In the genomic region with DNA sequence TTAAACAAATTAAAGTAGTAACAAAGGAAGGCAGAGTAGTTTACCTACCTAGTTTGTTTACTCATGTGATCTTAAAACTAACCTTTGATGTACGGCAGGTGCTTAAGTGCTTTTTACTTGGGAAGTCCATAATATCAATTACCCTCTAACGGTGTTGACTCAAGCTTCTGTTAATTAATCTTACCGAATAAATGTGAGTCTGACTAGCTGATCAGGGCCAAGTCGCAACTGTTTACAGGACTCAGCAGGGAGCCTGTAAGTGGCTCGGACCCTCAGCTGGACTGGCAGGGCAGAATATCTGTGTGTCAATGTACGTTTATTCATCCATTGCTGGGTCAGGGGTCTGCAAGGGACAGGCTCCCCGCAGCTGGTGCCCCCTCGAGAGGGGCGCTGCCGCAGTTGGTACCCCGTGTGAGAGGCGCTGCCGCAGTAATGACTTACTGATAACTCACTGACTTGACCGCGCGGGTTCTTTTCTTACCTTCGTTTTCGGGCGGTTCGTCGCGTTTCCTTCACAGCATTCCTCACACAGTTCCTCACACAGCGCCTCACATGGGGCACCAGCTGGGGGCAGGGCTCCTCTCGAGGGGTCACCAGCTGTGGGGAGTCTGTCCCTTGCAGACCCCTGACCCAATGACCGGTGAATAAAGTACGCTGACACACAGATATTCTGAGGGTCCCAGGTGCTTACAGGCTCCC, we compare ENCODE assay signal across 8 cellular contexts. TPM values are rescaled to one million over a fixed set of nuclear protein-coding genes. Genes with fewer than 3 reads are reported as not detected.
DNase-seq lines count a peak whose midpoint lies in the region; ATAC-seq, FAIRE-seq and TF ChIP-seq lines count a peak whose summit lies in the region.

No MANE protein-coding gene starts in this region.

- H3K4me1 ChIP-seq in neuron (ENCODE audit: insufficient read depth, low read length): peaks cover 6% of the 10 kb centered on the region

- H3K27me3 Mint-ChIP-seq in activated CD8-positive, alpha-beta T cell treated with anti-CD3 and anti-CD28 coated beads, Interleukin-2, amount 10 ng/mL, durations not matched to agents 7 days and 5 days (ENCODE audit: low read depth): peaks cover 47% of the 10 kb centered on the region

- no peaks in the 10 kb centered on the region for H3K9me3 ChIP-seq in neuron (ENCODE audit: low read length)

- no peak overlapping the region for H2AFZ ChIP-seq in neuron (ENCODE audit: low read depth, low read length)

- DNase-seq in AG09309 (ENCODE audit: low read depth) (no peak), NCI-H1092 treated with DMSO at 0.1 percent for 48 hours (lab: John Stamatoyannopoulos, UW) (peak; percentile 69), fibroblast of pulmonary artery (ENCODE audit: low read depth) (peak; percentile 13), GM12892 (ENCODE audit: insufficient read length) (no peak), GM20000 (ENCODE audit: low spot score) (no peak)
- peak; percentile 43 for DNase-seq in activated CD8-positive, alpha-beta T cell treated with anti-CD3 and anti-CD28 coated beads, Interleukin-2, amount 10 ng/mL, durations not matched to agents 7 days and 5 days

- H3K27ac Mint-ChIP-seq in activated CD8-positive, alpha-beta T cell treated with anti-CD3 and anti-CD28 coated beads, Interleukin-2, amount 10 ng/mL, durations not matched to agents 7 days and 5 days: no peak overlapping the region

- TF ChIP-seq CTCF in AG09309 (IDR thresholded peaks at IDR 0.05; ENCODE audit: control insufficient read depth, insufficient read depth, low read depth, low read length, missing control alignments) (no peak), fibroblast of pulmonary artery (IDR thresholded peaks at IDR 0.05; ENCODE audit: low read length, missing control alignments) (no peak), GM20000 (IDR thresholded peaks at IDR 0.05; ENCODE audit: extremely low read depth, missing control alignments) (no peak)

- H3K4me3 ChIP-seq in AG09309 (ENCODE audit: control insufficient read depth, low read depth, low read length): peak overlapping the region; percentile 49
- H3K4me3 ChIP-seq in fibroblast of pulmonary artery (replicated peaks; ENCODE audit: low read depth, low read length): peak overlapping the region; percentile 69
- peak overlapping the region; percentile 5 for H3K4me3 ChIP-seq in neuron (ENCODE audit: low read length)

- peaks cover 18% of the 10 kb centered on the region for H3K4me1 Mint-ChIP-seq in activated CD8-positive, alpha-beta T cell treated with anti-CD3 and anti-CD28 coated beads, Interleukin-2, amount 10 ng/mL, durations not matched to agents 7 days and 5 days (ENCODE audit: low read depth)

- H3K36me3 Mint-ChIP-seq in activated CD8-positive, alpha-beta T cell treated with anti-CD3 and anti-CD28 coated beads, Interleukin-2, amount 10 ng/mL, durations not matched to agents 7 days and 5 days (ENCODE audit: low read depth): no peaks in the 10 kb centered on the region

- H3K9me3 Mint-ChIP-seq in activated CD8-positive, alpha-beta T cell treated with anti-CD3 and anti-CD28 coated beads, Interleukin-2, amount 10 ng/mL, durations not matched to agents 7 days and 5 days (ENCODE audit: insufficient read depth): no peaks in the 10 kb centered on the region

- TF ChIP-seq POLR2A in GM12892 (IDR thresholded peaks at IDR 0.05; ENCODE audit: low read depth, low read length): no peak

- no peak for FAIRE-seq in GM12892 (lab: Jason Lieb, UNC)

- peak; percentile 65 for ATAC-seq in GM19438 (IDR thresholded peaks at IDR 0.05; ENCODE audit: low read depth, unreplicated experiment)
- peak; percentile 57 for ATAC-seq in activated CD8-positive, alpha-beta T cell treated with anti-CD3 and anti-CD28 coated beads, Interleukin-2, amount 10 ng/mL, durations not matched to agents 7 days and 5 days

- H3K27me3 ChIP-seq in neuron (ENCODE audit: insufficient read depth, low read length): peaks cover 16% of the 10 kb centered on the region

- peak overlapping the region; percentile 78 for H3K4me3 Mint-ChIP-seq in activated CD8-positive, alpha-beta T cell treated with anti-CD3 and anti-CD28 coated beads, Interleukin-2, amount 10 ng/mL, durations not matched to agents 7 days and 5 days

- no peaks in the 10 kb centered on the region for H3K36me3 ChIP-seq in neuron (ENCODE audit: insufficient read depth, low read length)

- CTCF ChIA-PET in activated CD8-positive, alpha-beta T cell treated with anti-CD3 and anti-CD28 coated beads, Interleukin-2, amount 10 ng/mL, durations not matched to agents 7 days and 5 days (lab: Charles Lee): interaction anchor here (0.6 to 4.5 kb wide), 3 partner anchors 20 to 62 kb away, joined by 3 to 17 read pairs (median 3); a partner anchor contains a TSS

- POLR2A ChIA-PET in activated CD8-positive, alpha-beta T cell treated with anti-CD3 and anti-CD28 coated beads, Interleukin-2, amount 10 ng/mL, durations not matched to agents 7 days and 5 days (lab: Charles Lee): no interaction called here

RNA-seq across cellular contexts. Expression of a gene that starts 2.9 kb away (rescaled TPM):
- not detected for total RNA-seq in activated CD8-positive, alpha-beta T cell treated with anti-CD3 and anti-CD28 coated beads, Interleukin-2, amount 10 ng/mL, durations not matched to agents 7 days and 5 days
- not detected for polyA plus RNA-seq in GM12892 (2012; ENCODE audit: missing spikeins)

Comparison
In these comparisons a context has a peak if more than half of its experiments do, and no peak if none do; other contexts are left out.
1. DNase-seq: peak in NCI-H1092 treated with DMSO at 0.1 percent for 48 hours (single experiment), activated CD8-positive, alpha-beta T cell treated with anti-CD3 and anti-CD28 coated beads, Interleukin-2, amount 10 ng/mL, durations not matched to agents 7 days and 5 days (single experiment) and fibroblast of pulmonary artery (single experiment); none in AG09309 (single experiment), GM12892 (single experiment) and GM20000 (single experiment).
2. H3K4me3 ChIP-seq: peak in every context shown above with its lines; median percentile 69 in fibroblast of pulmonary artery; 49 in AG09309; 5 in neuron.